In the genomic region with DNA sequence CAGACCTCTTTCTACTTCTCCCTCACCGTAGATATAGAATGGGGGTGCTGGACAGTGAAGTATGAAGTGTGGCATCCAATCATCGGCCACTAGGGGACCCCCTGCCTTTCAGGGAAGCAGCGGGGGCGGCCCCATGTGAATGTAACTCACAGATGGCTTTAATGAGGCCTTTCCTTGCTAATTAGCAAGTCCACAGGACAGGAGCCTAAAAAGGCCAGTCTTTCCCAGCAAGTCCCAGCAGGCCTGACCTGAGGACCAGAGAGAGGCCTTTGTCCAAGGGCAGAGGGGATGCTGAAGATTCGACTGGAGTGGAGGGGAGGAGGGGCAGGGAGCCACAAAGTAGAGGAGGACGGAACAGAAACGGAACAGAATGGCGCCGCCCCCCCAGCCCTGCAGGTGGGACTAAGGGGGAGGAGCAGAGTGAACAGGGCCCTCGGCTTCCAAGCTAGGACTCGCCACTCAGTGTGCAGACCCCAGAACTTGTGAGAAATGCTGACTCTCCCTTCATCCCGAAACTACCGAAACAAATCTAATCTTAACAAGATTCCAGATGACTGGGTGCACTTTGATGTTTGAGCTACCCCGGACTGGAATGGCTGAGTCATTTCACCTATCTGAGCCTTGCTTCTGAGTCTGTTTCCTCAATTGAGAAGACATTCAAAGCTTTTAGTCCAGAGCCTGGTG, we compare ENCODE assay signal across 1 cellular context.
TF ChIP-seq lines count a peak whose summit lies in the region.

No MANE protein-coding gene starts in this region.

TF ChIP-seq in GM23338, 12 proteins besides CTCF, POLR2A, EP300 and RAD21 (continued from another document):
- TF ChIP-seq, protein P1, sequence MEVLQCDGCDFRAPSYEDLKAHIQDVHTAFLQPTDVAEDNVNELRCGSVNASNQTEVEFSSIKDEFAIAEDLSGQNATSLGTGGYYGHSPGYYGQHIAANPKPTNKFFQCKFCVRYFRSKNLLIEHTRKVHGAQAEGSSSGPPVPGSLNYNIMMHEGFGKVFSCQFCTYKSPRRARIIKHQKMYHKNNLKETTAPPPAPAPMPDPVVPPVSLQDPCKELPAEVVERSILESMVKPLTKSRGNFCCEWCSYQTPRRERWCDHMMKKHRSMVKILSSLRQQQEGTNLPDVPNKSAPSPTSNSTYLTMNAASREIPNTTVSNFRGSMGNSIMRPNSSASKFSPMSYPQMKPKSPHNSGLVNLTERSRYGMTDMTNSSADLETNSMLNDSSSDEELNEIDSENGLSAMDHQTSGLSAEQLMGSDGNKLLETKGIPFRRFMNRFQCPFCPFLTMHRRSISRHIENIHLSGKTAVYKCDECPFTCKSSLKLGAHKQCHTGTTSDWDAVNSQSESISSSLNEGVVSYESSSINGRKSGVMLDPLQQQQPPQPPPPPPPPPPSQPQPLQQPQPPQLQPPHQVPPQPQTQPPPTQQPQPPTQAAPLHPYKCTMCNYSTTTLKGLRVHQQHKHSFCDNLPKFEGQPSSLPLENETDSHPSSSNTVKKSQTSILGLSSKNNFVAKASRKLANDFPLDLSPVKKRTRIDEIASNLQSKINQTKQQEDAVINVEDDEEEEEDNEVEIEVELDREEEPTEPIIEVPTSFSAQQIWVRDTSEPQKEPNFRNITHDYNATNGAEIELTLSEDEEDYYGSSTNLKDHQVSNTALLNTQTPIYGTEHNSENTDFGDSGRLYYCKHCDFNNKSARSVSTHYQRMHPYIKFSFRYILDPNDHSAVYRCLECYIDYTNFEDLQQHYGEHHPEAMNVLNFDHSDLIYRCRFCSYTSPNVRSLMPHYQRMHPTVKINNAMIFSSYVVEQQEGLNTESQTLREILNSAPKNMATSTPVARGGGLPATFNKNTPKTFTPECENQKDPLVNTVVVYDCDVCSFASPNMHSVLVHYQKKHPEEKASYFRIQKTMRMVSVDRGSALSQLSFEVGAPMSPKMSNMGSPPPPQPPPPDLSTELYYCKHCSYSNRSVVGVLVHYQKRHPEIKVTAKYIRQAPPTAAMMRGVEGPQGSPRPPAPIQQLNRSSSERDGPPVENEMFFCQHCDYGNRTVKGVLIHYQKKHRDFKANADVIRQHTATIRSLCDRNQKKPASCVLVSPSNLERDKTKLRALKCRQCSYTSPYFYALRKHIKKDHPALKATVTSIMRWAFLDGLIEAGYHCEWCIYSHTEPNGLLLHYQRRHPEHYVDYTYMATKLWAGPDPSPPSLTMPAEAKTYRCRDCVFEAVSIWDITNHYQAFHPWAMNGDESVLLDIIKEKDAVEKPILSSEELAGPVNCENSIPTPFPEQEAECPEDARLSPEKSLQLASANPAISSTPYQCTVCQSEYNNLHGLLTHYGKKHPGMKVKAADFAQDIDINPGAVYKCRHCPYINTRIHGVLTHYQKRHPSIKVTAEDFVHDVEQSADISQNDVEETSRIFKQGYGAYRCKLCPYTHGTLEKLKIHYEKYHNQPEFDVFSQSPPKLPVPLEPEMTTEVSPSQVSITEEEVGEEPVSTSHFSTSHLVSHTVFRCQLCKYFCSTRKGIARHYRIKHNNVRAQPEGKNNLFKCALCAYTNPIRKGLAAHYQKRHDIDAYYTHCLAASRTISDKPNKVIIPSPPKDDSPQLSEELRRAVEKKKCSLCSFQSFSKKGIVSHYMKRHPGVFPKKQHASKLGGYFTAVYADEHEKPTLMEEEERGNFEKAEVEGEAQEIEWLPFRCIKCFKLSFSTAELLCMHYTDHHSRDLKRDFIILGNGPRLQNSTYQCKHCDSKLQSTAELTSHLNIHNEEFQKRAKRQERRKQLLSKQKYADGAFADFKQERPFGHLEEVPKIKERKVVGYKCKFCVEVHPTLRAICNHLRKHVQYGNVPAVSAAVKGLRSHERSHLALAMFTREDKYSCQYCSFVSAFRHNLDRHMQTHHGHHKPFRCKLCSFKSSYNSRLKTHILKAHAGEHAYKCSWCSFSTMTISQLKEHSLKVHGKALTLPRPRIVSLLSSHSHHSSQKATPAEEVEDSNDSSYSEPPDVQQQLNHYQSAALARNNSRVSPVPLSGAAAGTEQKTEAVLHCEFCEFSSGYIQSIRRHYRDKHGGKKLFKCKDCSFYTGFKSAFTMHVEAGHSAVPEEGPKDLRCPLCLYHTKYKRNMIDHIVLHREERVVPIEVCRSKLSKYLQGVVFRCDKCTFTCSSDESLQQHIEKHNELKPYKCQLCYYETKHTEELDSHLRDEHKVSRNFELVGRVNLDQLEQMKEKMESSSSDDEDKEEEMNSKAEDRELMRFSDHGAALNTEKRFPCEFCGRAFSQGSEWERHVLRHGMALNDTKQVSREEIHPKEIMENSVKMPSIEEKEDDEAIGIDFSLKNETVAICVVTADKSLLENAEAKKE (CRISPR knock-in tag; IDR thresholded peaks at IDR 0.05) = no peak
- TF ChIP-seq NANOG (IDR thresholded peaks at IDR 0.05; ENCODE audit: borderline replicate concordance) = peak; percentile 49
- TF ChIP-seq EZH2phosphoT487 (IDR thresholded peaks at IDR 0.05; ENCODE audit: unreplicated experiment) = no peak
- TF ChIP-seq ZNF331 (CRISPR knock-in tag; IDR thresholded peaks at IDR 0.05; ENCODE audit: low read depth) = no peak
- 0 out of 2 replicates have a peak, but pooled peaks have one; percentile 25 for TF ChIP-seq POLR2AphosphoS5 (IDR thresholded peaks at IDR 0.05; ENCODE audit: low read depth)
TF ChIP-seq in GM23338: peak in this region for 2.
